21 cellular contexts compared by ENCODE assay signal in the genomic region with DNA sequence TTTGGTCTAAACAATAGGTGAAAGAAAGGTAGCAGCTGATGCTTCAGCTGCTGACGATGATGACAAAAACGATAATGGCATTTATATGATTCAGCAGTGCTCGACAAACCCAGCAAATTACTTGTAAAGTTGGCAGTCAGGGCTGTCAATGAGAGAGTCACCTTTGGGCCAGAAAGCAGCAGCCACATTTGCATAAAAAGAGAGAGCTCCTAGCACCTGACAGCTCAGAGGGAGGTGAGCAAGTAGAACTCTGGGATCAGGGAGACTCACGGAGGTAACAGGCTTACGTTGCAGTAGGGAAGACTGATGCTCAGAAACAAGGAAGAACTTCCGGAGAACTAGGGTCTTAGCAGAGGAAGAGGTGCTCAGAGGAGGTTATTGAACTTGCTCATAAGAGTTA.
"Had no signal": no experiment of that assay in that cellular context is flagged by ENCODE, and none has a peak within 500 bp of the region (broad histone marks: within the 10 kb centered on the region; RNA-seq: fewer than 3 reads in every experiment).

No MANE protein-coding gene starts in this region.

- H3K27me3 ChIP-seq: adrenal gland, breast epithelium, neural progenitor cell, right atrium auricular region had no signal

- H3K36me3 ChIP-seq: adrenal gland, breast epithelium, left ventricle myocardium inferior, neural progenitor cell, right atrium auricular region had no signal

- H3K4me1 ChIP-seq: breast epithelium, left ventricle myocardium inferior, right atrium auricular region had no signal

- H3K27ac ChIP-seq: adrenal gland, breast epithelium, left ventricle myocardium inferior, neural progenitor cell, right atrium auricular region, VCaP had no signal

- H3K9me3 ChIP-seq: adrenal gland, breast epithelium, left ventricle myocardium inferior, right atrium auricular region had no signal

- H3K9me3 Mint-ChIP-seq: activated naive CD4-positive, alpha-beta T cell treated with anti-CD3 and anti-CD28 coated beads, Interleukin-2, amount 50 U/mL, for 72 hours; activated T-helper 1 cell treated with anti-CD3 and anti-CD28 coated beads, Interleukin-12 subunit alpha, Interleukin-12 subunit beta, Interleukin-2, Interleukin-4 antibody, amounts not matched to agents 30 ng/mL and 10 ng/mL and 1 ng/mL, durations not matched to agents 14 hours and 24 hours and 36 hours; neural progenitor cell had no signal

- H3K4me3 ChIP-seq: adrenal gland, breast epithelium, left ventricle myocardium inferior, neural progenitor cell, right atrium auricular region had no signal

- H3K36me3 Mint-ChIP-seq: activated naive CD4-positive, alpha-beta T cell treated with anti-CD3 and anti-CD28 coated beads, Interleukin-2, amount 50 U/mL, for 72 hours; neural progenitor cell had no signal

- H3K4me3 Mint-ChIP-seq: activated T-helper 1 cell treated with anti-CD3 and anti-CD28 coated beads, Interleukin-12 subunit alpha, Interleukin-12 subunit beta, Interleukin-2, Interleukin-4 antibody, amounts not matched to agents 30 ng/mL and 10 ng/mL and 1 ng/mL, durations not matched to agents 14 hours and 24 hours and 36 hours; neural progenitor cell had no signal

- DNase-seq: activated CD4-positive, alpha-beta T cell treated with anti-CD3 and anti-CD28 coated beads for 1 hour; activated CD4-positive, alpha-beta T cell treated with anti-CD3 and anti-CD28 coated beads, Interleukin-2, amount 50 U/mL, for 48 hours; activated gamma-delta T cell treated with Interleukin-2 at 50 U/mL for 16 hours; adrenal gland; cerebellar nuclear complex; effector CD4-positive, alpha-beta T cell; head of caudate nucleus; kidney; left ventricle myocardium inferior; mammary epithelial cell; stimulated activated CD4-positive, alpha-beta T cell treated with anti-CD3 and anti-CD28 coated beads, Interleukin-12 subunit alpha, Interleukin-12 subunit beta, amount 100 ng/mL, for 4 hours; stimulated activated CD4-positive, alpha-beta T cell treated with anti-CD3 and anti-CD28 coated beads, Interleukin-1b, Interleukin-23, amount 100 ng/mL, for 48 hours; stimulated activated CD8-positive, alpha-beta memory T cell treated with anti-CD3 and anti-CD28 coated beads, Interleukin-4, amount 100 ng/mL, for 48 hours; stimulated activated naive CD4-positive, alpha-beta T cell had no signal

- H3K27ac Mint-ChIP-seq: activated naive CD4-positive, alpha-beta T cell treated with anti-CD3 and anti-CD28 coated beads, Interleukin-2, amount 50 U/mL, for 72 hours; activated T-helper 1 cell treated with anti-CD3 and anti-CD28 coated beads, Interleukin-12 subunit alpha, Interleukin-12 subunit beta, Interleukin-2, Interleukin-4 antibody, amounts not matched to agents 30 ng/mL and 10 ng/mL and 1 ng/mL, durations not matched to agents 14 hours and 24 hours and 36 hours; neural progenitor cell; progenitor cell of endocrine pancreas had no signal

- ATAC-seq: activated naive CD4-positive, alpha-beta T cell treated with anti-CD3 and anti-CD28 coated beads, Interleukin-2, amount 50 U/mL, for 72 hours had no signal
